Comparison of ENCODE assay signal across 1 cellular context in genomic region chr2:71000780-71001591, GRCh38.
TF ChIP-seq lines count a peak whose summit lies in the region.

No MANE protein-coding gene starts in this region.

TF ChIP-seq in HepG2, 621 proteins besides CTCF, POLR2A, EP300 and RAD21 (continued from another document and continues in another):
- TF ChIP-seq ZBTB40 (IDR thresholded peaks at IDR 0.05) (no peak), ZBTB40 (CRISPR knock-in tag; IDR thresholded peaks at IDR 0.05) (peak; percentile 5; the same call in 1 of the 2 replicates), SNAI1 (CRISPR knock-in tag; IDR thresholded peaks at IDR 0.05; ENCODE audit: borderline replicate concordance) (no peak), ZNF530 (CRISPR knock-in tag; IDR thresholded peaks at IDR 0.05; ENCODE audit: low read depth) (no peak), NR2F2 (IDR thresholded peaks at IDR 0.05; ENCODE audit: borderline replicate concordance, low read depth) (no peak), ZNF691 (CRISPR knock-in tag; IDR thresholded peaks at IDR 0.05; ENCODE audit: borderline replicate concordance, low read depth) (0 out of 2 replicates have a peak, but pooled peaks have one; percentile 52), JUND (CRISPR knock-in tag; IDR thresholded peaks at IDR 0.05) (no peak), TFDP2 (CRISPR knock-in tag; IDR thresholded peaks at IDR 0.05) (no peak; the same call in 1 of the 2 replicates), HOXD1 (CRISPR knock-in tag; IDR thresholded peaks at IDR 0.05) (no peak), ZNF101 (CRISPR knock-in tag; IDR thresholded peaks at IDR 0.05; ENCODE audit: borderline replicate concordance, low read depth) (no peak), HDAC6 (IDR thresholded peaks at IDR 0.05; ENCODE audit: low read depth, low read length) (no peak), ZNF407 (CRISPR knock-in tag; IDR thresholded peaks at IDR 0.05; ENCODE audit: not compliant biosample characterization) (peak; percentile 81), ZNF567 (CRISPR knock-in tag; IDR thresholded peaks at IDR 0.05; ENCODE audit: borderline replicate concordance) (0 out of 2 replicates have a peak, but pooled peaks have one; percentile 35), ZNF547 (CRISPR knock-in tag; IDR thresholded peaks at IDR 0.05) (no peak; the same call in none of the 2 replicates), PCBP1 (IDR thresholded peaks at IDR 0.05; ENCODE audit: borderline replicate concordance, low read depth, low read length) (no peak), MZF1 (CRISPR knock-in tag; IDR thresholded peaks at IDR 0.05; ENCODE audit: borderline replicate concordance) (no peak), ISL2 (CRISPR knock-in tag; IDR thresholded peaks at IDR 0.05) (no peak), ZHX2 (IDR thresholded peaks at IDR 0.05; ENCODE audit: low read depth) (no peak), ZHX2 (CRISPR knock-in tag; IDR thresholded peaks at IDR 0.05; ENCODE audit: borderline replicate concordance) (no peak), MXD1 (CRISPR knock-in tag; IDR thresholded peaks at IDR 0.05) (0 out of 2 replicates have a peak, but pooled peaks have one; percentile 53), MLLT10 (CRISPR knock-in tag; IDR thresholded peaks at IDR 0.05) (no peak), ZBTB3 (CRISPR knock-in tag; IDR thresholded peaks at IDR 0.05; ENCODE audit: borderline replicate concordance, low read depth) (no peak; the same call in 1 of the 2 replicates), HNF4G (IDR thresholded peaks at IDR 0.05; ENCODE audit: borderline replicate concordance, low read depth, low read length) (no peak), HNF4G (CRISPR knock-in tag; IDR thresholded peaks at IDR 0.05; ENCODE audit: borderline replicate concordance, low read depth) (no peak), ZNF660 (CRISPR knock-in tag; IDR thresholded peaks at IDR 0.05; ENCODE audit: borderline replicate concordance, low read depth) (no peak), AGO2 (optimal IDR thresholded peaks at IDR 0.05; ENCODE audit: low read depth, low read length) (no peak)
